1 cellular context compared by ENCODE assay signal in the genomic region with DNA sequence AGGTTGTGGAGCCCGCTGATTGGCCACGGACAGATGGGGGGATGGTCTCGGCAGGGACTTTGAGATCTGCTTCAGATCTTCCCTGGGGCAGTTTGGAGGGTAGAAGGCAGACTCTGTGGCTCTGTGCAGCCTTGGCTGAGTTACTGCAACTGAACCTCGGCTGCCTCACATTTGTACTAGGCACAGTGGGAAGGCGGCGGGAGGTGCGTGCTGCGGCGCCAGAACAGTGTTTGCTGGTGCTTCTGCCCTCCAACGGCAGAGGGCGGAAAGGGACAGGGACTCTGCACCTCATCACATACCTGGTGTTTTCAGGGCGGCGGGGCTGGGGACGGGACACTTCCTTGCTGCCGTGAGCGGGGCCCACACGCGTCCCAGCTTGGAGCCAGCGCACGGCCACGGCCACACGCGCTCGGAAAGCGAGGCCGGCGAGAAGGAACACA.
TF ChIP-seq lines count a peak whose summit lies in the region.

No MANE protein-coding gene starts in this region.

TF ChIP-seq in HepG2, 621 proteins besides CTCF, POLR2A, EP300 and RAD21 (continues in another document):
- TF ChIP-seq ZNF232 (CRISPR knock-in tag; IDR thresholded peaks at IDR 0.05; ENCODE audit: borderline replicate concordance) (no peak), ELF3 (CRISPR knock-in tag; IDR thresholded peaks at IDR 0.05) (peak; percentile 46; the same call in 1 of the 2 replicates), POGZ (CRISPR knock-in tag; IDR thresholded peaks at IDR 0.05) (peak; percentile 32; the same call in 1 of the 2 replicates), TARDBP (CRISPR knock-in tag; IDR thresholded peaks at IDR 0.05) (peak; percentile 86), FIP1L1 (IDR thresholded peaks at IDR 0.05; ENCODE audit: borderline replicate concordance, insufficient read depth, low read depth, low read length) (no peak; the same call in 1 of the 2 replicates), HOXA5 (CRISPR knock-in tag; IDR thresholded peaks at IDR 0.05) (no peak), AHR (CRISPR knock-in tag; IDR thresholded peaks at IDR 0.05) (peak; percentile 60; the same call in 1 of the 2 replicates), ERF (CRISPR knock-in tag; IDR thresholded peaks at IDR 0.05) (0 out of 2 replicates have a peak, but pooled peaks have one; percentile 16), YEATS4 (CRISPR knock-in tag; IDR thresholded peaks at IDR 0.05; ENCODE audit: borderline replicate concordance) (peak; percentile 72), THAP11 (CRISPR knock-in tag; IDR thresholded peaks at IDR 0.05) (peak; percentile 69; the same call in 1 of the 2 replicates), MTA1 (CRISPR knock-in tag; IDR thresholded peaks at IDR 0.05; ENCODE audit: borderline replicate concordance) (peak; percentile 23; the same call in 1 of the 2 replicates), ZNF331 (CRISPR knock-in tag; IDR thresholded peaks at IDR 0.05) (peak; percentile 65; the same call in 1 of the 2 replicates), ZNF775 (CRISPR knock-in tag; IDR thresholded peaks at IDR 0.05; ENCODE audit: borderline replicate concordance) (no peak), ZNF430 (CRISPR knock-in tag; IDR thresholded peaks at IDR 0.05) (peak; percentile 46; the same call in 1 of the 2 replicates), RBM22 (optimal IDR thresholded peaks at IDR 0.05; ENCODE audit: low read length) (peak; percentile 81), POLR2AphosphoS5 (IDR thresholded peaks at IDR 0.05; ENCODE audit: low read depth, low read length) (peak; percentile 65), SMYD3 (CRISPR knock-in tag; IDR thresholded peaks at IDR 0.05) (0 out of 2 replicates have a peak, but pooled peaks have one; percentile 38), RBAK (CRISPR knock-in tag; IDR thresholded peaks at IDR 0.05) (no peak)
- TF ChIP-seq, protein P1, sequence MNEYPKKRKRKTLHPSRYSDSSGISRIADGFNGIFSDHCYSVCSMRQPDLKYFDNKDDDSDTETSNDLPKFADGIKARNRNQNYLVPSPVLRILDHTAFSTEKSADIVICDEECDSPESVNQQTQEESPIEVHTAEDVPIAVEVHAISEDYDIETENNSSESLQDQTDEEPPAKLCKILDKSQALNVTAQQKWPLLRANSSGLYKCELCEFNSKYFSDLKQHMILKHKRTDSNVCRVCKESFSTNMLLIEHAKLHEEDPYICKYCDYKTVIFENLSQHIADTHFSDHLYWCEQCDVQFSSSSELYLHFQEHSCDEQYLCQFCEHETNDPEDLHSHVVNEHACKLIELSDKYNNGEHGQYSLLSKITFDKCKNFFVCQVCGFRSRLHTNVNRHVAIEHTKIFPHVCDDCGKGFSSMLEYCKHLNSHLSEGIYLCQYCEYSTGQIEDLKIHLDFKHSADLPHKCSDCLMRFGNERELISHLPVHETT (CRISPR knock-in tag; conservative IDR thresholded peaks at IDR 0.05) = no peak
- TF ChIP-seq, protein P2, sequence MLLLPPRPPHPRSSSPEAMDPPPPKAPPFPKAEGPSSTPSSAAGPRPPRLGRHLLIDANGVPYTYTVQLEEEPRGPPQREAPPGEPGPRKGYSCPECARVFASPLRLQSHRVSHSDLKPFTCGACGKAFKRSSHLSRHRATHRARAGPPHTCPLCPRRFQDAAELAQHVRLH (CRISPR knock-in tag; IDR thresholded peaks at IDR 0.05; ENCODE audit: borderline replicate concordance, low read depth) = peak; percentile 82; the same call in 1 of the 2 replicates
- TF ChIP-seq, protein P3, sequence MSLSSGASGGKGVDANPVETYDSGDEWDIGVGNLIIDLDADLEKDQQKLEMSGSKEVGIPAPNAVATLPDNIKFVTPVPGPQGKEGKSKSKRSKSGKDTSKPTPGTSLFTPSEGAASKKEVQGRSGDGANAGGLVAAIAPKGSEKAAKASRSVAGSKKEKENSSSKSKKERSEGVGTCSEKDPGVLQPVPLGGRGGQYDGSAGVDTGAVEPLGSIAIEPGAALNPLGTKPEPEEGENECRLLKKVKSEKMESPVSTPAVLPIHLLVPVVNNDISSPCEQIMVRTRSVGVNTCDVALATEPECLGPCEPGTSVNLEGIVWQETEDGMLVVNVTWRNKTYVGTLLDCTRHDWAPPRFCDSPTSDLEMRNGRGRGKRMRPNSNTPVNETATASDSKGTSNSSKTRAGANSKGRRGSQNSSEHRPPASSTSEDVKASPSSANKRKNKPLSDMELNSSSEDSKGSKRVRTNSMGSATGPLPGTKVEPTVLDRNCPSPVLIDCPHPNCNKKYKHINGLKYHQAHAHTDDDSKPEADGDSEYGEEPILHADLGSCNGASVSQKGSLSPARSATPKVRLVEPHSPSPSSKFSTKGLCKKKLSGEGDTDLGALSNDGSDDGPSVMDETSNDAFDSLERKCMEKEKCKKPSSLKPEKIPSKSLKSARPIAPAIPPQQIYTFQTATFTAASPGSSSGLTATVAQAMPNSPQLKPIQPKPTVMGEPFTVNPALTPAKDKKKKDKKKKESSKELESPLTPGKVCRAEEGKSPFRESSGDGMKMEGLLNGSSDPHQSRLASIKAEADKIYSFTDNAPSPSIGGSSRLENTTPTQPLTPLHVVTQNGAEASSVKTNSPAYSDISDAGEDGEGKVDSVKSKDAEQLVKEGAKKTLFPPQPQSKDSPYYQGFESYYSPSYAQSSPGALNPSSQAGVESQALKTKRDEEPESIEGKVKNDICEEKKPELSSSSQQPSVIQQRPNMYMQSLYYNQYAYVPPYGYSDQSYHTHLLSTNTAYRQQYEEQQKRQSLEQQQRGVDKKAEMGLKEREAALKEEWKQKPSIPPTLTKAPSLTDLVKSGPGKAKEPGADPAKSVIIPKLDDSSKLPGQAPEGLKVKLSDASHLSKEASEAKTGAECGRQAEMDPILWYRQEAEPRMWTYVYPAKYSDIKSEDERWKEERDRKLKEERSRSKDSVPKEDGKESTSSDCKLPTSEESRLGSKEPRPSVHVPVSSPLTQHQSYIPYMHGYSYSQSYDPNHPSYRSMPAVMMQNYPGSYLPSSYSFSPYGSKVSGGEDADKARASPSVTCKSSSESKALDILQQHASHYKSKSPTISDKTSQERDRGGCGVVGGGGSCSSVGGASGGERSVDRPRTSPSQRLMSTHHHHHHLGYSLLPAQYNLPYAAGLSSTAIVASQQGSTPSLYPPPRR (CRISPR knock-in tag; IDR thresholded peaks at IDR 0.05; ENCODE audit: borderline replicate concordance) = no peak
- TF ChIP-seq, protein P4, sequence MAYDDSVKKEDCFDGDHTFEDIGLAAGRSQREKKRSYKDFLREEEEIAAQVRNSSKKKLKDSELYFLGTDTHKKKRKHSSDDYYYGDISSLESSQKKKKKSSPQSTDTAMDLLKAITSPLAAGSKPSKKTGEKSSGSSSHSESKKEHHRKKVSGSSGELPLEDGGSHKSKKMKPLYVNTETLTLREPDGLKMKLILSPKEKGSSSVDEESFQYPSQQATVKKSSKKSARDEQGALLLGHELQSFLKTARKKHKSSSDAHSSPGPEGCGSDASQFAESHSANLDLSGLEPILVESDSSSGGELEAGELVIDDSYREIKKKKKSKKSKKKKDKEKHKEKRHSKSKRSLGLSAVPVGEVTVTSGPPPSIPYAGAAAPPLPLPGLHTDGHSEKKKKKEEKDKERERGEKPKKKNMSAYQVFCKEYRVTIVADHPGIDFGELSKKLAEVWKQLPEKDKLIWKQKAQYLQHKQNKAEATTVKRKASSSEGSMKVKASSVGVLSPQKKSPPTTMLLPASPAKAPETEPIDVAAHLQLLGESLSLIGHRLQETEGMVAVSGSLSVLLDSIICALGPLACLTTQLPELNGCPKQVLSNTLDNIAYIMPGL (CRISPR knock-in tag; IDR thresholded peaks at IDR 0.05; ENCODE audit: borderline replicate concordance in 1 of 2, low read depth in 1 of 2) = peak; percentile 77 to 79; a peak in 3 of 4 replicates
- TF ChIP-seq, protein P5, sequence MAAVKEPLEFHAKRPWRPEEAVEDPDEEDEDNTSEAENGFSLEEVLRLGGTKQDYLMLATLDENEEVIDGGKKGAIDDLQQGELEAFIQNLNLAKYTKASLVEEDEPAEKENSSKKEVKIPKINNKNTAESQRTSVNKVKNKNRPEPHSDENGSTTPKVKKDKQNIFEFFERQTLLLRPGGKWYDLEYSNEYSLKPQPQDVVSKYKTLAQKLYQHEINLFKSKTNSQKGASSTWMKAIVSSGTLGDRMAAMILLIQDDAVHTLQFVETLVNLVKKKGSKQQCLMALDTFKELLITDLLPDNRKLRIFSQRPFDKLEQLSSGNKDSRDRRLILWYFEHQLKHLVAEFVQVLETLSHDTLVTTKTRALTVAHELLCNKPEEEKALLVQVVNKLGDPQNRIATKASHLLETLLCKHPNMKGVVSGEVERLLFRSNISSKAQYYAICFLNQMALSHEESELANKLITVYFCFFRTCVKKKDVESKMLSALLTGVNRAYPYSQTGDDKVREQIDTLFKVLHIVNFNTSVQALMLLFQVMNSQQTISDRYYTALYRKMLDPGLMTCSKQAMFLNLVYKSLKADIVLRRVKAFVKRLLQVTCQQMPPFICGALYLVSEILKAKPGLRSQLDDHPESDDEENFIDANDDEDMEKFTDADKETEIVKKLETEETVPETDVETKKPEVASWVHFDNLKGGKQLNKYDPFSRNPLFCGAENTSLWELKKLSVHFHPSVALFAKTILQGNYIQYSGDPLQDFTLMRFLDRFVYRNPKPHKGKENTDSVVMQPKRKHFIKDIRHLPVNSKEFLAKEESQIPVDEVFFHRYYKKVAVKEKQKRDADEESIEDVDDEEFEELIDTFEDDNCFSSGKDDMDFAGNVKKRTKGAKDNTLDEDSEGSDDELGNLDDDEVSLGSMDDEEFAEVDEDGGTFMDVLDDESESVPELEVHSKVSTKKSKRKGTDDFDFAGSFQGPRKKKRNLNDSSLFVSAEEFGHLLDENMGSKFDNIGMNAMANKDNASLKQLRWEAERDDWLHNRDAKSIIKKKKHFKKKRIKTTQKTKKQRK (IDR thresholded peaks at IDR 0.05; ENCODE audit: low read length) = no peak
- TF ChIP-seq, protein P6, sequence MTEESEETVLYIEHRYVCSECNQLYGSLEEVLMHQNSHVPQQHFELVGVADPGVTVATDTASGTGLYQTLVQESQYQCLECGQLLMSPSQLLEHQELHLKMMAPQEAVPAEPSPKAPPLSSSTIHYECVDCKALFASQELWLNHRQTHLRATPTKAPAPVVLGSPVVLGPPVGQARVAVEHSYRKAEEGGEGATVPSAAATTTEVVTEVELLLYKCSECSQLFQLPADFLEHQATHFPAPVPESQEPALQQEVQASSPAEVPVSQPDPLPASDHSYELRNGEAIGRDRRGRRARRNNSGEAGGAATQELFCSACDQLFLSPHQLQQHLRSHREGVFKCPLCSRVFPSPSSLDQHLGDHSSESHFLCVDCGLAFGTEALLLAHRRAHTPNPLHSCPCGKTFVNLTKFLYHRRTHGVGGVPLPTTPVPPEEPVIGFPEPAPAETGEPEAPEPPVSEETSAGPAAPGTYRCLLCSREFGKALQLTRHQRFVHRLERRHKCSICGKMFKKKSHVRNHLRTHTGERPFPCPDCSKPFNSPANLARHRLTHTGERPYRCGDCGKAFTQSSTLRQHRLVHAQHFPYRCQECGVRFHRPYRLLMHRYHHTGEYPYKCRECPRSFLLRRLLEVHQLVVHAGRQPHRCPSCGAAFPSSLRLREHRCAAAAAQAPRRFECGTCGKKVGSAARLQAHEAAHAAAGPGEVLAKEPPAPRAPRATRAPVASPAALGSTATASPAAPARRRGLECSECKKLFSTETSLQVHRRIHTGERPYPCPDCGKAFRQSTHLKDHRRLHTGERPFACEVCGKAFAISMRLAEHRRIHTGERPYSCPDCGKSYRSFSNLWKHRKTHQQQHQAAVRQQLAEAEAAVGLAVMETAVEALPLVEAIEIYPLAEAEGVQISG (CRISPR knock-in tag; IDR thresholded peaks at IDR 0.05) = peak; percentile 68; the same call in 1 of the 2 replicates
- TF ChIP-seq, protein P7, sequence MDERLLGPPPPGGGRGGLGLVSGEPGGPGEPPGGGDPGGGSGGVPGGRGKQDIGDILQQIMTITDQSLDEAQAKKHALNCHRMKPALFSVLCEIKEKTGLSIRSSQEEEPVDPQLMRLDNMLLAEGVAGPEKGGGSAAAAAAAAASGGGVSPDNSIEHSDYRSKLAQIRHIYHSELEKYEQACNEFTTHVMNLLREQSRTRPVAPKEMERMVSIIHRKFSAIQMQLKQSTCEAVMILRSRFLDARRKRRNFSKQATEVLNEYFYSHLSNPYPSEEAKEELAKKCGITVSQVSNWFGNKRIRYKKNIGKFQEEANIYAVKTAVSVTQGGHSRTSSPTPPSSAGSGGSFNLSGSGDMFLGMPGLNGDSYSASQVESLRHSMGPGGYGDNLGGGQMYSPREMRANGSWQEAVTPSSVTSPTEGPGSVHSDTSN (CRISPR knock-in tag; IDR thresholded peaks at IDR 0.05) = no peak
- TF ChIP-seq, protein P8, sequence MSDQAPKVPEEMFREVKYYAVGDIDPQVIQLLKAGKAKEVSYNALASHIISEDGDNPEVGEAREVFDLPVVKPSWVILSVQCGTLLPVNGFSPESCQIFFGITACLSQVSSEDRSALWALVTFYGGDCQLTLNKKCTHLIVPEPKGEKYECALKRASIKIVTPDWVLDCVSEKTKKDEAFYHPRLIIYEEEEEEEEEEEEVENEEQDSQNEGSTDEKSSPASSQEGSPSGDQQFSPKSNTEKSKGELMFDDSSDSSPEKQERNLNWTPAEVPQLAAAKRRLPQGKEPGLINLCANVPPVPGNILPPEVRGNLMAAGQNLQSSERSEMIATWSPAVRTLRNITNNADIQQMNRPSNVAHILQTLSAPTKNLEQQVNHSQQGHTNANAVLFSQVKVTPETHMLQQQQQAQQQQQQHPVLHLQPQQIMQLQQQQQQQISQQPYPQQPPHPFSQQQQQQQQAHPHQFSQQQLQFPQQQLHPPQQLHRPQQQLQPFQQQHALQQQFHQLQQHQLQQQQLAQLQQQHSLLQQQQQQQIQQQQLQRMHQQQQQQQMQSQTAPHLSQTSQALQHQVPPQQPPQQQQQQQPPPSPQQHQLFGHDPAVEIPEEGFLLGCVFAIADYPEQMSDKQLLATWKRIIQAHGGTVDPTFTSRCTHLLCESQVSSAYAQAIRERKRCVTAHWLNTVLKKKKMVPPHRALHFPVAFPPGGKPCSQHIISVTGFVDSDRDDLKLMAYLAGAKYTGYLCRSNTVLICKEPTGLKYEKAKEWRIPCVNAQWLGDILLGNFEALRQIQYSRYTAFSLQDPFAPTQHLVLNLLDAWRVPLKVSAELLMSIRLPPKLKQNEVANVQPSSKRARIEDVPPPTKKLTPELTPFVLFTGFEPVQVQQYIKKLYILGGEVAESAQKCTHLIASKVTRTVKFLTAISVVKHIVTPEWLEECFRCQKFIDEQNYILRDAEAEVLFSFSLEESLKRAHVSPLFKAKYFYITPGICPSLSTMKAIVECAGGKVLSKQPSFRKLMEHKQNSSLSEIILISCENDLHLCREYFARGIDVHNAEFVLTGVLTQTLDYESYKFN (CRISPR knock-in tag; conservative IDR thresholded peaks at IDR 0.05) = peak; percentile 62
- TF ChIP-seq, protein P9, sequence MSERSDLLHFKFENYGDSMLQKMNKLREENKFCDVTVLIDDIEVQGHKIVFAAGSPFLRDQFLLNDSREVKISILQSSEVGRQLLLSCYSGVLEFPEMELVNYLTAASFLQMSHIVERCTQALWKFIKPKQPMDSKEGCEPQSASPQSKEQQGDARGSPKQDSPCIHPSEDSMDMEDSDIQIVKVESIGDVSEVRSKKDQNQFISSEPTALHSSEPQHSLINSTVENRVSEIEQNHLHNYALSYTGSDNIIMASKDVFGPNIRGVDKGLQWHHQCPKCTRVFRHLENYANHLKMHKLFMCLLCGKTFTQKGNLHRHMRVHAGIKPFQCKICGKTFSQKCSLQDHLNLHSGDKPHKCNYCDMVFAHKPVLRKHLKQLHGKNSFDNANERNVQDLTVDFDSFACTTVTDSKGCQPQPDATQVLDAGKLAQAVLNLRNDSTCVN (CRISPR knock-in tag; IDR thresholded peaks at IDR 0.05; ENCODE audit: borderline replicate concordance) = peak; percentile 62; the same call in 1 of the 2 replicates
- TF ChIP-seq, protein P10, sequence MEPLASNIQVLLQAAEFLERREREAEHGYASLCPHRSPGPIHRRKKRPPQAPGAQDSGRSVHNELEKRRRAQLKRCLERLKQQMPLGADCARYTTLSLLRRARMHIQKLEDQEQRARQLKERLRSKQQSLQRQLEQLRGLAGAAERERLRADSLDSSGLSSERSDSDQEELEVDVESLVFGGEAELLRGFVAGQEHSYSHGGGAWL (CRISPR knock-in tag; IDR thresholded peaks at IDR 0.05) = peak; percentile 26; the same call in 1 of the 2 replicates
